Comparison of ENCODE assay signal across 1 cellular context in the genomic region with DNA sequence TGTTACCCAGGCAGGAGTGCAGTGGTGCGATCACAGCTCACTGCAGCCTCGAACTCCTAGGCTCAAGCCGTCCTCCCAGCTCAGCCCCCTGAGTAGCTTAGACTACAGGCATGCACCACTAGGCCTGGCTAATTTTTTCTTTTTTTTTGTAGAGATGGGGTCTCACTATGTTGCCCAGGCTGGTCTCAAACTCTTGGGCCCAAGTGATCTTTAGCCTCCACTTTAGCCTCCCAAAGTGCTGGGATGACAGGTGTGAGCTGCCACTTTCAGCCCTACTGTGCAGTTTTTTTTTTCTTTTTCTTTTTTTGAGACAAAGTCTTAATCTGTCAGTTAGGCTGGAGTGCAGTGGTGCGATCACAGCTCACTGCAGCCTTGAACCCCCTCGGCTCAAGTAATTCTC.
A peak's percentile ranks its signal among the peaks of the same experiment; 100 is the strongest.
TF ChIP-seq lines count a peak whose summit lies in the region.

No MANE protein-coding gene starts in this region.

TF ChIP-seq in HepG2, 621 proteins besides CTCF, POLR2A, EP300 and RAD21:
- TF ChIP-seq ZNF121 (CRISPR knock-in tag; IDR thresholded peaks at IDR 0.05) (peak; percentile 69; the same call in 1 of the 2 replicates), CBX5 (CRISPR knock-in tag; IDR thresholded peaks at IDR 0.05; ENCODE audit: borderline replicate concordance) (no peak)
